9 cellular contexts compared by ENCODE assay signal in the genomic region with DNA sequence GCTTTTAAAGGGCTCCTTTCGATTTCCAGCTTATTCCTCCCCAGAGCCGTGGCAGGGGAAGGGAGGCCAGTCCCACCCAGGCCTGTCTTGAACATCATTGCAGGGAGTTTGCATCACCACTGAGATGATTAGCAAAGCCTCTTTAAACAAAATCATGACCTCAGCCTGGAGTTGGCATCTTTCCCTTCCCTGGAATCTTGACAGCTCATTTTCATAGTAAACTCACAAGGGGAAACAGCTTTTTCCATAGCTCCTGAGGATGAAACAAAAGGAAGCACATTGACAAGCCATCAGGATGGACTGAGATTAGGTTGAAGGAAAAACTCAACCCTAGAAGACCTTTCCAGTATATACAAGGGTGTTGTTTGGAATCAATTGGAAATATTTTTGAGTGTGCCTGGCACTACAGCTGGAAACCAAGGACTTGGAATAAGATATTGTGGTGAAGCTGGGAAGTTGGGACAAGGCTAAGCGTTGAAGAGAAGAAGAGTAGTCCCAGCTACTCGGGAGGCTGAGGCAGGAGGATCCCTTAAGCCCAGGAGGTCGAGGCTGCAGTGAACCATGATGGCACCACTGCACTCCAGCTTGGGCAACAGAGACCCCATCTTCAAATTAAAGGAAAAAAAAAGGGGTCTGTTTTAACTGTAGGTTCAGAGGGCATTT. TPM values are rescaled to one million over a fixed set of nuclear protein-coding genes. Genes with fewer than 3 reads are reported as not detected.
DNase-seq lines count a peak whose midpoint lies in the region; ATAC-seq and TF ChIP-seq lines count a peak whose summit lies in the region.
"Had no signal": no experiment of that assay in that cellular context is flagged by ENCODE, and none has a peak within 500 bp of the region (broad histone marks: within the 10 kb centered on the region; RNA-seq: fewer than 3 reads in every experiment).

No MANE protein-coding gene starts in this region.

- H3K9me3 Mint-ChIP-seq in neural crest cell, result no peaks in the 10 kb centered on the region

- H3K4me3 ChIP-seq in AG04449 (ENCODE audit: low read depth, low read length) (peak overlapping the region; percentile 40), Panc1 (ENCODE audit: low read depth in 2 of 2, low read length in 2 of 2) (peak overlapping the region in 1 of 2 experiments; percentile 10; a peak in 2 of 4 replicates), fibroblast of mammary gland (ENCODE audit: control insufficient read depth, low read depth, low read length) (no peak overlapping the region)

- H3K4me3 Mint-ChIP-seq in neural crest cell, result peak overlapping the region; percentile 58

- peak overlapping the region; percentile 66 for H3K27ac ChIP-seq in Panc1 (ENCODE audit: low read length)

- DNase-seq in AG04449 (ENCODE audit: low read depth, low spot score), result peak; percentile 98
- peak; percentile 99 for DNase-seq in Panc1 (ENCODE audit: low read depth, low spot score)
- peak; percentile 99 for DNase-seq in fibroblast of mammary gland (ENCODE audit: low read depth)
- no peak for DNase-seq in neural crest cell (ENCODE audit: low read depth, low spot score)
- no peak for DNase-seq in MV-4-11 (lab: John Stamatoyannopoulos, UW)
- DNase-seq in activated CD4-positive, alpha-beta T cell treated with anti-CD3 and anti-CD28 coated beads for 1 hour, result no peak

- CTCF ChIA-PET in AG04449 (lab: Yijun Ruan, JAX) (interaction anchor here (0.5 to 2.8 kb wide), 7 partner anchors 12 to 45 kb away, joined by 3 to 25 read pairs (median 5); no protein-coding TSS in a partner anchor), Panc1 (lab: Charles Lee) (interaction anchor here (0.9 kb wide), 1 partner anchor 18 kb away, joined by 4 read pairs; no protein-coding TSS in a partner anchor)

- no peaks in the 10 kb centered on the region for H3K27me3 Mint-ChIP-seq in neural crest cell (ENCODE audit: low read depth)

- no peak overlapping the region for H3K27ac Mint-ChIP-seq in neural crest cell (ENCODE audit: unreplicated experiment)

- H3K4me1 Mint-ChIP-seq in neural crest cell, result peaks cover 16% of the 10 kb centered on the region

- in situ Hi-C loops in Panc1 (cut with HindIII; ENCODE audit: low pct_unique_long_range_greater_than_20kb, low sequenced_read_pairs), result no loop called here

- BruUV-seq in Panc1 (replicated peaks; lab: Mats Ljungman, UMichigan), result TSS peak; percentile 38

- no peaks in the 10 kb centered on the region for H3K36me3 ChIP-seq in Panc1 (ENCODE audit: control insufficient read depth, insufficient read depth, low read length)

- POLR2A ChIA-PET in AG04449 (lab: Yijun Ruan, JAX), result interaction anchor here (0.6 to 1.9 kb wide), 9 partner anchors 18 to 143 kb away, joined by 3 to 7 read pairs (median 4); no protein-coding TSS in a partner anchor
- POLR2A ChIA-PET in Panc1 (lab: Charles Lee), result interaction anchor here (1.1 kb wide), 1 partner anchor 25 kb away, joined by 4 read pairs; no protein-coding TSS in a partner anchor

- no peaks in the 10 kb centered on the region for H3K9me3 ChIP-seq in Panc1 (ENCODE audit: control insufficient read depth, insufficient read depth, low read depth, low read length)

- intact Hi-C loops in Panc1 (cut with micrococcal nuclease; ENCODE audit: unreplicated experiment), result no loop called here

- no peaks in the 10 kb centered on the region for H3K36me3 Mint-ChIP-seq in neural crest cell (ENCODE audit: low read depth)

- H3K27me3 ChIP-seq in Panc1 (ENCODE audit: control insufficient read depth, insufficient read depth, low read length), result no peaks in the 10 kb centered on the region

- ATAC-seq in Panc1 (no peak), GM19035 (IDR thresholded peaks at IDR 0.05; ENCODE audit: unreplicated experiment) (no peak), GM19328 (IDR thresholded peaks at IDR 0.05; ENCODE audit: unreplicated experiment) (no peak)
- ATAC-seq: activated CD4-positive, CD25-positive, alpha-beta regulatory T cell treated with anti-CD3 and anti-CD28 coated beads, Interleukin-2, amount 50 U/mL, for 24 hours had no signal

- no peak for TF ChIP-seq CTCF in AG04449 (IDR thresholded peaks at IDR 0.05; ENCODE audit: insufficient read depth, low read length, missing control alignments)
- no peak for TF ChIP-seq CTCF in Panc1 (IDR thresholded peaks at IDR 0.05)
- TF ChIP-seq CTCF in fibroblast of mammary gland (conservative IDR thresholded peaks at IDR 0.05; ENCODE audit: control insufficient read depth, insufficient read depth, low read depth, low read length), result no peak
- no peak for TF ChIP-seq CTCF in neural crest cell (conservative IDR thresholded peaks at IDR 0.05)

- peaks cover 27% of the 10 kb centered on the region for H3K4me1 ChIP-seq in Panc1 (ENCODE audit: control insufficient read depth, insufficient read depth, low read length)

RNA-seq across cellular contexts. Expression of a gene that starts 3.1 kb away (rescaled TPM):
- total RNA-seq in Panc1 (2021; ENCODE audit: unreplicated experiment) (66.3 TPM), neural crest cell (18.2 and 20.5 TPM in 2 replicates)
- polyA plus RNA-seq in Panc1 (2012; ENCODE audit: insufficient read length), result 69.8 TPM

RNA-seq across cellular contexts. Expression of a gene that starts 35.2 kb away (rescaled TPM):
- total RNA-seq in Panc1 (2021; ENCODE audit: unreplicated experiment) (6.7 TPM), neural crest cell (6.7 and 7.5 TPM in 2 replicates)
- polyA plus RNA-seq in Panc1 (2012; ENCODE audit: insufficient read length), result 2.5 TPM

RNA-seq across cellular contexts. Expression of a gene that starts 35.6 kb away (rescaled TPM):
- total RNA-seq in Panc1 (2021; ENCODE audit: unreplicated experiment) (8.3 TPM), neural crest cell (20.2 and 20.9 TPM in 2 replicates)
- polyA plus RNA-seq in Panc1 (2012; ENCODE audit: insufficient read length), result 3.3 TPM

Comparison
In these comparisons a context has a peak if more than half of its experiments do, and no peak if none do; other contexts are left out.
1. DNase-seq: peak in AG04449 (single experiment), Panc1 (single experiment) and fibroblast of mammary gland (single experiment); none in neural crest cell (single experiment), MV-4-11 (single experiment) and activated CD4-positive, alpha-beta T cell treated with anti-CD3 and anti-CD28 coated beads for 1 hour (single experiment).